ENCODE assay signal across 1 cellular context in the genomic region with DNA sequence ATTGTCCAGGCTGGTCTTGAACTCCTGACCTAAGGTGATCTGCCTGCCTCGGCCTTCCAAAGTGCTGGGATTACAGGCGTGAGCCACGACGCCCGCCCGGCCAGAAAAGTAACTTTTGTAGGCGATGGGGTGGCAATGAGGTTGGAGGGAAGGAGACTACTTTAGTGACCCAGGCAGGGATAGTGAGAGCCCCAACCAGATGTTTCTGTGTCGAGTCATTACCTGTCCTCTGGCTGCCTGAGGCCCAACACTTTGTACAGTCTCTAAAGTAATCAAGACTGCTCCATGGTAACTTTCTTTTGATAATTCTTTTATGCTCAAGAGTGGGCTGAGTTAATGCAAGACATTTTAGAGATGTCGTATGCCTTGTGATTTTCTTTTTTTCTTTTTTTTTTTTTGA.
TF ChIP-seq lines count a peak whose summit lies in the region.

No MANE protein-coding gene starts in this region.

TF ChIP-seq in HepG2, 621 proteins besides CTCF, POLR2A, EP300 and RAD21:
- TF ChIP-seq KMT2B (CRISPR knock-in tag; IDR thresholded peaks at IDR 0.05), result no peak
- TF ChIP-seq FOSL2 (CRISPR knock-in tag; IDR thresholded peaks at IDR 0.05), result peak; percentile 70
